In genomic region chr5:176416965-176417364, GRCh38 we compare ENCODE assay signal across 1 cellular context.
TF ChIP-seq lines count a peak whose summit lies in the region.

No MANE protein-coding gene starts in this region.

TF ChIP-seq in GM23338, 12 proteins besides CTCF, POLR2A, EP300 and RAD21 (continued from another document):
- no peak for TF ChIP-seq ZNF462 (CRISPR knock-in tag; IDR thresholded peaks at IDR 0.05)
- TF ChIP-seq EZH2phosphoT487 (IDR thresholded peaks at IDR 0.05; ENCODE audit: unreplicated experiment) = no peak
- no peak for TF ChIP-seq EZH2 (IDR thresholded peaks at IDR 0.05; ENCODE audit: low read depth, unreplicated experiment)
